ENCODE assay signal across 23 cellular contexts in the genomic region with DNA sequence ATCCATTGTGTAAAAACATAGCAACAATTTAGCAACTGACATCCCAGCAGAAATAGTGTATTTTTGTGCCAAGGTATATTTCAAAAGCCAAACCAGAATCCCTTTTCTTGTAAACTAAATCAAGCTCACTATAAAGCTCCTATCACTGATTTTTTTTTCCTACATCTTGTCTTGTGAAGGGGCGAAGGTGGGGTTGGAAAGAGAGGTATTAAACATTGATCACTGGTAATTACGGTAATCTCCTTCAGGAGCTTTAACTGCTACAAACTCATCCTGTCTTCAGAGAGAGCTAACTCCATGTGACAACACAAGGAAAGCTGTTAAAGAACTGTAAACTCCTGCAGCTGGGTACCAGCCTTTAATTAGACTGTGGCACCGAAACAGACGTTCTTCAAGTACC.
DNase-seq lines count a peak whose midpoint lies in the region; ATAC-seq, FAIRE-seq and TF ChIP-seq lines count a peak whose summit lies in the region.
"Had no signal": no experiment of that assay in that cellular context is flagged by ENCODE, and none has a peak within 500 bp of the region (broad histone marks: within the 10 kb centered on the region; RNA-seq: fewer than 3 reads in every experiment).

No MANE protein-coding gene starts in this region.

- no peak for TF ChIP-seq CTCF in H1 (IDR thresholded peaks at IDR 0.05; ENCODE audit: control extremely low read depth in 1 of 3, insufficient read depth in 1 of 3, low read depth in 1 of 3, low read length in 3 of 3)

- FAIRE-seq in H1 (lab: Jason Lieb, UNC), result no peak
- FAIRE-seq: A204.1, G401.6, GM12891, GM19239, H54 had no signal

- H3K79me1 ChIP-seq in H1 (ENCODE audit: low read depth, low read length), result no peaks in the 10 kb centered on the region
- H3K79me1 ChIP-seq in neuronal stem cell (ENCODE audit: low read depth, low read length), result no peaks in the 10 kb centered on the region

- no peak overlapping the region for H4K8ac ChIP-seq in H1 (ENCODE audit: extremely low read depth, insufficient read depth, low read length)
- no peak overlapping the region for H4K8ac ChIP-seq in neuronal stem cell (ENCODE audit: low read depth, low read length)

- H2AFZ ChIP-seq in H1 (ENCODE audit: low read length), result no peak overlapping the region
- peak overlapping the region; percentile 65 for H2AFZ ChIP-seq in neuronal stem cell (ENCODE audit: low read length)

- no peak overlapping the region for H4K5ac ChIP-seq in H1 (ENCODE audit: insufficient read length, low read depth, low read length)

- no peak for TF ChIP-seq POLR2A in H1 (IDR thresholded peaks at IDR 0.05; ENCODE audit: control extremely low read depth in 1 of 2, low read depth in 2 of 2, low read length in 2 of 2)

- no peak overlapping the region for H3K4me3 ChIP-seq in HUES6 (ENCODE audit: low read depth, low read length)
- no peak overlapping the region for H3K4me3 ChIP-seq in H1 (ENCODE audit: extremely low read depth in 1 of 4, insufficient read depth in 2 of 4, low read depth in 3 of 4, low read length in 4 of 4)
- no peak overlapping the region for H3K4me3 ChIP-seq in neuronal stem cell (ENCODE audit: low read length in 2 of 2)

- no peak overlapping the region for H3K4ac ChIP-seq in H1 (replicated peaks; ENCODE audit: insufficient read length, low read depth, low read length)
- no peak overlapping the region for H3K4ac ChIP-seq in neuronal stem cell (ENCODE audit: low read length)

- ATAC-seq in HG02798 (IDR thresholded peaks at IDR 0.05; ENCODE audit: poor library complexity, unreplicated experiment), result no peak

- H2BK5ac ChIP-seq in H1 (ENCODE audit: low read depth, low read length) (no peak overlapping the region), neuronal stem cell (ENCODE audit: low read length) (no peak overlapping the region)

- H2AK5ac ChIP-seq in H1 (ENCODE audit: low read depth, low read length) (no peak overlapping the region), neuronal stem cell (ENCODE audit: low read depth, low read length) (no peak overlapping the region)

- peaks cover 24% of the 10 kb centered on the region for H3K4me1 ChIP-seq in HUES6 (ENCODE audit: control insufficient read depth, insufficient read depth, low read length)
- H3K4me1 ChIP-seq in H1 (replicated peaks in 1 of 4; ENCODE audit: control insufficient read depth in 3 of 4, insufficient read depth in 4 of 4, low read length in 3 of 4), result peaks cover 0 to 3% (median 0%) of the 10 kb centered on the region in 4 experiments; a peak in 3 of 7 replicates
- peaks cover 4 to 13% of the 10 kb centered on the region in 2 donors for H3K4me1 ChIP-seq in neuronal stem cell (ENCODE audit: control insufficient read depth in 2 of 2, insufficient read depth in 1 of 2, low read depth in 1 of 2, low read length in 2 of 2)
- H3K4me1 ChIP-seq: BE2C had no signal

- TF ChIP-seq RAD21 in H1 (IDR thresholded peaks at IDR 0.05 in 1 of 2, conservative IDR thresholded peaks at IDR 0.05 in 1 of 2; ENCODE audit: low read depth in 2 of 2, low read length in 2 of 2), result no peak

- H4K91ac ChIP-seq in H1 (replicated peaks; ENCODE audit: insufficient read length, low read length) (no peak overlapping the region), neuronal stem cell (ENCODE audit: low read depth, low read length, poor library complexity) (no peak overlapping the region)

- H3K14ac ChIP-seq in H1 (ENCODE audit: insufficient read length) (no peak overlapping the region), neuronal stem cell (ENCODE audit: low read length) (no peak overlapping the region)

- no peak overlapping the region for H3K9ac ChIP-seq in HUES6 (ENCODE audit: low read length)
- H3K9ac ChIP-seq in H1 (replicated peaks in 1 of 4; ENCODE audit: extremely low read depth in 1 of 4, low read depth in 3 of 4, low read length in 3 of 4), result no peak overlapping the region
- H3K9ac ChIP-seq in neuronal stem cell (ENCODE audit: low read depth, low read length, poor library complexity), result no peak overlapping the region

- H2BK15ac ChIP-seq in H1 (ENCODE audit: low read length), result no peak overlapping the region
- no peak overlapping the region for H2BK15ac ChIP-seq in neuronal stem cell (ENCODE audit: low read length)

- TF ChIP-seq EP300 in H1 (IDR thresholded peaks at IDR 0.05; ENCODE audit: borderline replicate concordance in 1 of 2, low read depth in 2 of 2, low read length in 2 of 2), result no peak

- H3K18ac ChIP-seq in H1 (ENCODE audit: extremely low read depth, low read length), result no peak overlapping the region
- H3K18ac ChIP-seq in neuronal stem cell (ENCODE audit: low read length), result no peak overlapping the region

- POLR2A ChIA-PET in H1 (lab: Charles Lee; ENCODE audit: partially characterized antibody), result no interaction called here

- no peaks in the 10 kb centered on the region for H4K20me1 ChIP-seq in H1 (replicated peaks in 1 of 2; ENCODE audit: control insufficient read depth in 1 of 2, insufficient read depth in 2 of 2, low read length in 2 of 2)

- H2BK20ac ChIP-seq in H1 (ENCODE audit: low read length), result no peak overlapping the region

- in situ Hi-C loops in G401 (cut with HindIII; ENCODE audit: low sequenced_read_pairs), result no loop called here

- H2BK12ac ChIP-seq in H1 (ENCODE audit: low read depth, low read length) (no peak overlapping the region), neuronal stem cell (ENCODE audit: low read length) (no peak overlapping the region)

- DNase-seq in NCI-H524 treated with DMSO at 0.1 percent for 48 hours (lab: John Stamatoyannopoulos, UW) (peak; percentile 93), H1 (ENCODE audit: low read depth in 1 of 2, low spot score in 2 of 2) (no peak), neuronal stem cell (ENCODE audit: low spot score) (no peak), NCI-H2196 treated with DMSO at 0.1 percent for 48 hours (lab: John Stamatoyannopoulos, UW; ENCODE audit: unreplicated experiment) (no peak), anterior cingulate cortex (lab: John Stamatoyannopoulos, UW) (no peak), G401 (ENCODE audit: low spot score) (no peak)
- DNase-seq: ACHN; BE2C; C1 segment of cervical spinal cord; CD4-positive, CD25-positive, alpha-beta regulatory T cell; CD8-positive, alpha-beta memory T cell; COR-L47; DMS 273 treated with DMSO at 0.1 percent for 48 hours; DMS53; DND-41; HCEC 1CT had no signal

- H3K9me3 ChIP-seq in HUES6 (ENCODE audit: control insufficient read depth, insufficient read depth, low read depth, low read length) (no peaks in the 10 kb centered on the region), H1 (ENCODE audit: insufficient read depth in 2 of 2, low read depth in 1 of 2, low read length in 1 of 2) (no peaks in the 10 kb centered on the region), neuronal stem cell (replicated peaks in 1 of 2; ENCODE audit: control insufficient read depth in 2 of 2, insufficient read depth in 1 of 2, low read depth in 1 of 2, low read length in 2 of 2) (no peaks in the 10 kb centered on the region)
- H3K9me3 ChIP-seq: BE2C had no signal

- H3K79me2 ChIP-seq in H1 (ENCODE audit: control insufficient read depth in 1 of 2, insufficient read depth in 2 of 2, low read length in 2 of 2), result no peaks in the 10 kb centered on the region

- WGBS in H1 (ENCODE audit: extremely low coverage in 1 of 2, insufficient coverage in 1 of 2, insufficient read length in 1 of 2, insufficient replicate concordance in 2 of 2, low coverage in 1 of 2, low lambda C conversion rate in 2 of 2, missing lambda C conversion rate in 1 of 2), 2 experiments, result 84% methylated on average over 4 of the region's 4 CpGs; no CpG with 5 or more reads in 1 of the 2 experiments
- no CpG with 5 or more reads among the region's 4 CpGs for WGBS in neuronal stem cell (ENCODE audit: extremely low coverage in 2 of 2, insufficient read length in 2 of 2, insufficient replicate concordance in 1 of 2), 2 donors

- H2BK120ac ChIP-seq in H1 (replicated peaks; ENCODE audit: low read depth, low read length) (no peak overlapping the region), neuronal stem cell (ENCODE audit: low read depth, low read length) (no peak overlapping the region)

- H3K27ac ChIP-seq in HUES6 (ENCODE audit: low read depth, low read length) (0 out of 2 replicates have a peak overlapping the region, but pooled peaks have one; percentile 18), H1 (ENCODE audit: low read depth, low read length) (no peak overlapping the region), neuronal stem cell (replicated peaks; ENCODE audit: low read length) (no peak overlapping the region)

- H3K23me2 ChIP-seq in H1 (ENCODE audit: low read depth, low read length), result no peaks in the 10 kb centered on the region

- CTCF ChIA-PET in H1 (lab: Charles Lee; ENCODE audit: partially characterized antibody), result interaction anchor here (0.8 to 1.5 kb wide), 3 partner anchors 32 to 63 kb away, joined by 3 read pairs; no protein-coding TSS in a partner anchor

- H3K23ac ChIP-seq in H1 (ENCODE audit: insufficient read length), result no peak overlapping the region
- H3K23ac ChIP-seq in neuronal stem cell (ENCODE audit: low read depth, low read length, poor library complexity), result no peak overlapping the region

- H3K27me3 ChIP-seq in HUES6 (ENCODE audit: control insufficient read depth, insufficient read depth, low read length) (no peaks in the 10 kb centered on the region), H1 (replicated peaks in 1 of 4; ENCODE audit: control insufficient read depth in 3 of 4, extremely low read depth in 1 of 4, insufficient read depth in 3 of 4, low read length in 3 of 4) (no peaks in the 10 kb centered on the region), neuronal stem cell (ENCODE audit: control insufficient read depth in 3 of 3, insufficient read depth in 3 of 3, low read depth in 1 of 3, low read length in 3 of 3) (no peaks in the 10 kb centered on the region)

- H3K4me2 ChIP-seq in H1 (ENCODE audit: insufficient read depth in 1 of 2, low read depth in 2 of 2, low read length in 2 of 2), result no peak overlapping the region
- no peak overlapping the region for H3K4me2 ChIP-seq in neuronal stem cell (ENCODE audit: insufficient read depth, low read length, poor library complexity, severe bottlenecking)

- no peak overlapping the region for H3K56ac ChIP-seq in H1 (replicated peaks; ENCODE audit: insufficient read length, low read depth, low read length)

- no peaks in the 10 kb centered on the region for H3K36me3 ChIP-seq in HUES6 (ENCODE audit: control insufficient read depth, insufficient read depth, low read length)
- no peaks in the 10 kb centered on the region for H3K36me3 ChIP-seq in H1 (ENCODE audit: control insufficient read depth in 2 of 4, insufficient read depth in 4 of 4, low read length in 3 of 4)
- H3K36me3 ChIP-seq in neuronal stem cell (replicated peaks in 1 of 2; ENCODE audit: control insufficient read depth in 2 of 2, insufficient read depth in 2 of 2, low read length in 2 of 2), result no peaks in the 10 kb centered on the region
- H3K36me3 ChIP-seq: BE2C had no signal

TF ChIP-seq in H1, 55 proteins besides CTCF, POLR2A, EP300 and RAD21 (continues in another document):
- no peak for TF ChIP-seq BCL11A (IDR thresholded peaks at IDR 0.05; ENCODE audit: low read depth in 2 of 2, low read length in 2 of 2)
